8 cellular contexts compared by ENCODE assay signal in the genomic region with DNA sequence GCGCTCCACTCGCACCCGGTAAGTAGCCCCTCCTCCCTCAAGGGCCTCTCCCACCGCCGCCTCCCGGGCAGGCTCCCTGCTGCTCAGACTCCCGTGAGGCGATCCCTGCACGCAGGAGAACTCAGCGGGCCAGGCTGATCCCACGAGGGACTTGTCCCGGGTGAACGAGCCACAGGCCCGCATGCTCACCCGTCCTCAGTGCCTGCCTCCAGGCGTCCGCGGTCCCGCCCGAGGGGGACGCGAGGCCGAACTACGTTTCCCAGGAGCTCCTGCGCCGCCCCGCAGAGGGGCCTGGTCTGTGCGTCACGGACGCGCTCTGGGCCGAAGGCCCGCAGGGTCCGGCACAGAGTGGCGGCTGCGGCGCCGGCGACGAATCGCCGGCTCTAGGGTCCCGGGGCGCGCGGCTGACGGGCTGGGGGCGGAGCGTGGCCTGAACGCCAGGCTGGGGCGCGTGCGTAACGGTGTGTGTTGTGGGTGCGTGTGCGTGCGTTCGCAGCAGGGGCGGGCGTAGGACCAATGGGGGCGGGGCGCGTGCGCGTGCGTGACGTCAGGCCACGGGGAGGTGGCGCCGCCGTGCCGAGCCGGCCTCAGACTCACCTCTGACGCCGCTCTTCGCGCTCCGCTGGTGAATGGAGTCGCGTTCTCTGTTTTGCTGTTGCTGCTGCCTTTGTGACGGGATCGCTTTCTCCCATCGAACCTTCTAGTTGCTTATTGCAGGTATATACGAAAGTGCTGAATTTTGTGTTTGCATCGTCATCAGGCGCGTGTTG.
DNase-seq lines count a peak whose midpoint lies in the region; FAIRE-seq and TF ChIP-seq lines count a peak whose summit lies in the region.

A gene (plus strand): TSS at position 590 of the 770 bp plus-strand sequence. CDS start 13,866 bp downstream, outside the sequence.
A gene (minus strand): TSS at position 237 of the 770 bp plus-strand sequence. CDS start 8,356 bp downstream, outside the sequence.

- H3K27me3 ChIP-seq in Loucy (ENCODE audit: insufficient read depth, low read length, poor library complexity, severe bottlenecking) (no peaks in the 10 kb centered on the region), neuron (ENCODE audit: insufficient read depth, low read length) (no peaks in the 10 kb centered on the region)

- peak within 1 kb of the TSS; percentile 64 for H3K9ac ChIP-seq in Loucy (ENCODE audit: low read depth, low read length, poor library complexity, severe bottlenecking)

- H3K79me2 ChIP-seq in Loucy (ENCODE audit: insufficient read depth, low read length): no peaks in the 10 kb centered on the region

- no peaks in the 10 kb centered on the region for H3F3A ChIP-seq in Loucy (ENCODE audit: low read depth)

- peak; percentile 92 for TF ChIP-seq POLR2A in H54 (IDR thresholded peaks at IDR 0.05; ENCODE audit: low read depth, low read length)

- H3K4me2 ChIP-seq in Loucy (ENCODE audit: low read depth, low read length, poor library complexity, severe bottlenecking): peak within 1 kb of the TSS; percentile 64

- no peaks in the 10 kb centered on the region for H3K9me2 ChIP-seq in Loucy (replicated peaks; ENCODE audit: low read depth, low read length)

- peaks cover 30% of the 10 kb centered on the region; the same call in 1 of the 2 replicates for H3K9me3 ChIP-seq in Loucy (ENCODE audit: insufficient read depth, low read depth, low read length)
- H3K9me3 ChIP-seq in neuron (ENCODE audit: low read length): peaks cover 44% of the 10 kb centered on the region

- peak within 1 kb of the TSS; percentile 83 for H2AFZ ChIP-seq in Loucy (ENCODE audit: low read length)
- H2AFZ ChIP-seq in neuron (ENCODE audit: low read depth, low read length): peak within 1 kb of the TSS; percentile 88

- DNase-seq in ELR (ENCODE audit: low read depth) (peak; percentile 96), H54 (ENCODE audit: insufficient read length, low spot score) (peak; percentile 85), SIG-M5 (lab: John Stamatoyannopoulos, UW) (peak; percentile 51), foreskin melanocyte (peak; percentile 88), stromal cell of bone marrow (ENCODE audit: low read depth) (peak; percentile 89)
- DNase-seq in activated naive CD4-positive, alpha-beta T cell (lab: John Stamatoyannopoulos, UW): peak; percentile 95 to 97 (median 96)

- H3K4me1 ChIP-seq in Loucy (ENCODE audit: insufficient read depth, low read length, poor library complexity, severe bottlenecking) (peaks cover 3% of the 10 kb centered on the region), neuron (ENCODE audit: insufficient read depth, low read length) (peaks cover 3% of the 10 kb centered on the region)

- H4K20me1 ChIP-seq in Loucy (ENCODE audit: insufficient read depth, low read length, poor library complexity, severe bottlenecking): no peaks in the 10 kb centered on the region

- TF ChIP-seq CTCF in Loucy (conservative IDR thresholded peaks at IDR 0.05; ENCODE audit: low read length): no peak

- peak; percentile 91 for FAIRE-seq in H54 (lab: Jason Lieb, UNC)

- H3K36me3 ChIP-seq in Loucy (ENCODE audit: insufficient read depth, low read length) (no peaks in the 10 kb centered on the region), neuron (ENCODE audit: insufficient read depth, low read length) (peaks cover 48% of the 10 kb centered on the region)

- H3K4me3 ChIP-seq in Loucy (ENCODE audit: low read length, poor library complexity, severe bottlenecking) (peak within 1 kb of the TSS; percentile 73), neuron (ENCODE audit: low read length) (peak within 1 kb of the TSS; percentile 86)

Comparison
In these comparisons a context has a peak if more than half of its experiments do, and no peak if none do; other contexts are left out.
1. Peak in every context shown above with its lines: DNase-seq and H3K4me3 ChIP-seq.